ENCODE assay signal across 33 cellular contexts in genomic region chr22:45893516-45893915, GRCh38.
A peak's percentile ranks its signal among the peaks of the same experiment; 100 is the strongest.
DNase-seq lines count a peak whose midpoint lies in the region; ATAC-seq and TF ChIP-seq lines count a peak whose summit lies in the region.
"Had no signal": no experiment of that assay in that cellular context is flagged by ENCODE, and none has a peak within 500 bp of the region (broad histone marks: within the 10 kb centered on the region; RNA-seq: fewer than 3 reads in every experiment).

No MANE protein-coding gene starts in this region.

- POLR2A ChIA-PET in naive thymus-derived CD4-positive, alpha-beta T cell (lab: Charles Lee): no interaction called here

- 0 out of 2 replicates have a peak overlapping the region, but pooled peaks have one; percentile 73 for H3K4me2 ChIP-seq in BLaER1
- 0 out of 2 replicates have a peak overlapping the region, but pooled peaks have one; percentile 5 for H3K4me2 ChIP-seq in MM.1S (ENCODE audit: low read depth, low read length)
- H3K4me2 ChIP-seq: hepatocyte had no signal

- H3K27ac ChIP-seq in BLaER1: no peak overlapping the region
- H3K27ac ChIP-seq in MM.1S (ENCODE audit: low read length): no peak overlapping the region
- H3K27ac ChIP-seq in naive thymus-derived CD4-positive, alpha-beta T cell (ENCODE audit: low read depth, low read length): no peak overlapping the region
- H3K27ac ChIP-seq in tibial artery: no peak overlapping the region
- H3K27ac ChIP-seq: esophagus squamous epithelium, hepatocyte, left lung, Peyer's patch, right lobe of liver, tibial nerve had no signal

- H3K9me3 Mint-ChIP-seq in naive thymus-derived CD4-positive, alpha-beta T cell: no peaks in the 10 kb centered on the region
- H3K9me3 Mint-ChIP-seq in activated T-helper 1 cell treated with anti-CD3 and anti-CD28 coated beads, Interleukin-12 subunit alpha, Interleukin-12 subunit beta, Interleukin-2, Interleukin-4 antibody, amounts not matched to agents 30 ng/mL and 10 ng/mL and 1 ng/mL, durations not matched to agents 14 hours and 24 hours and 36 hours: no peaks in the 10 kb centered on the region
- H3K9me3 Mint-ChIP-seq: activated CD4-positive, alpha-beta T cell treated with anti-CD3 and anti-CD28 coated beads, Interleukin-2, amount 10 ng/mL, durations not matched to agents 7 days and 5 days; activated naive CD8-positive, alpha-beta T cell treated with anti-CD3 and anti-CD28 coated beads, Interleukin-2, amount 10 ng/mL, durations not matched to agents 7 days and 5 days; central memory CD8-positive, alpha-beta T cell; WTC11 had no signal

- H3K9ac ChIP-seq in BLaER1 (no peak overlapping the region), MM.1S (ENCODE audit: low read length) (no peak overlapping the region)

- no peaks in the 10 kb centered on the region for H3F3A ChIP-seq in MM.1S (ENCODE audit: insufficient read depth, low read length)

- peaks cover 0 to 20% (median 5%) of the 10 kb centered on the region in 5 donors for H3K27me3 Mint-ChIP-seq in naive thymus-derived CD4-positive, alpha-beta T cell
- H3K27me3 Mint-ChIP-seq in activated T-helper 1 cell treated with anti-CD3 and anti-CD28 coated beads, Interleukin-12 subunit alpha, Interleukin-12 subunit beta, Interleukin-2, Interleukin-4 antibody, amounts not matched to agents 30 ng/mL and 10 ng/mL and 1 ng/mL, durations not matched to agents 14 hours and 24 hours and 36 hours (ENCODE audit: insufficient read depth): no peaks in the 10 kb centered on the region

- H3K9me2 ChIP-seq in MM.1S (replicated peaks; ENCODE audit: insufficient read depth, low read length): no peaks in the 10 kb centered on the region

- no peak for TF ChIP-seq CTCF in MM.1S (IDR thresholded peaks at IDR 0.05; ENCODE audit: low read length)
- TF ChIP-seq CTCF in tibial artery (IDR thresholded peaks at IDR 0.05): no peak

- no peaks in the 10 kb centered on the region for H3K36me3 Mint-ChIP-seq in naive thymus-derived CD4-positive, alpha-beta T cell
- H3K36me3 Mint-ChIP-seq in activated T-helper 1 cell treated with anti-CD3 and anti-CD28 coated beads, Interleukin-12 subunit alpha, Interleukin-12 subunit beta, Interleukin-2, Interleukin-4 antibody, amounts not matched to agents 30 ng/mL and 10 ng/mL and 1 ng/mL, durations not matched to agents 14 hours and 24 hours and 36 hours (ENCODE audit: low read depth): no peaks in the 10 kb centered on the region
- H3K36me3 Mint-ChIP-seq: activated naive CD8-positive, alpha-beta T cell treated with anti-CD3 and anti-CD28 coated beads, Interleukin-2, amount 10 ng/mL, durations not matched to agents 7 days and 5 days; WTC11 had no signal

- H4K20me1 ChIP-seq in BLaER1 (peaks cover 39% of the 10 kb centered on the region), MM.1S (ENCODE audit: insufficient read depth, low read length) (no peaks in the 10 kb centered on the region)

- intact Hi-C loops in naive thymus-derived CD4-positive, alpha-beta T cell (cut with micrococcal nuclease): no loop called here
- intact Hi-C loops in tibial artery (cut with DNase I; ENCODE audit: low total_unique reads): no loop called here
- intact Hi-C loops in activated T-helper 1 cell treated with anti-CD3 and anti-CD28 coated beads, Interleukin-12 subunit alpha, Interleukin-12 subunit beta, Interleukin-2, Interleukin-4 antibody, amounts not matched to agents 30 ng/mL and 10 ng/mL and 1 ng/mL, durations not matched to agents 14 hours and 24 hours and 36 hours (cut with micrococcal nuclease): no loop called here

- no peaks in the 10 kb centered on the region for H3K9me3 ChIP-seq in BLaER1
- H3K9me3 ChIP-seq in MM.1S (replicated peaks; ENCODE audit: insufficient read depth, low read length): no peaks in the 10 kb centered on the region
- H3K9me3 ChIP-seq in naive thymus-derived CD4-positive, alpha-beta T cell (ENCODE audit: control insufficient read depth in 2 of 3, low read length in 3 of 3): no peaks in the 10 kb centered on the region
- H3K9me3 ChIP-seq in tibial artery: no peaks in the 10 kb centered on the region
- H3K9me3 ChIP-seq: esophagus squamous epithelium, HAP-1, left lung, Peyer's patch, right lobe of liver, SJSA1, tibial nerve had no signal

- no peak overlapping the region for H3K27ac Mint-ChIP-seq in naive thymus-derived CD4-positive, alpha-beta T cell
- H3K27ac Mint-ChIP-seq in activated T-helper 1 cell treated with anti-CD3 and anti-CD28 coated beads, Interleukin-12 subunit alpha, Interleukin-12 subunit beta, Interleukin-2, Interleukin-4 antibody, amounts not matched to agents 30 ng/mL and 10 ng/mL and 1 ng/mL, durations not matched to agents 14 hours and 24 hours and 36 hours: no peak overlapping the region
- H3K27ac Mint-ChIP-seq: activated CD4-positive, alpha-beta T cell treated with anti-CD3 and anti-CD28 coated beads, Interleukin-2, amount 10 ng/mL, durations not matched to agents 7 days and 5 days; activated naive CD8-positive, alpha-beta T cell treated with anti-CD3 and anti-CD28 coated beads, Interleukin-2, amount 10 ng/mL, durations not matched to agents 7 days and 5 days; WTC11 had no signal

- CTCF ChIA-PET in naive thymus-derived CD4-positive, alpha-beta T cell (lab: Charles Lee): no interaction called here

- H3K27me3 ChIP-seq in BLaER1 (peaks cover 48% of the 10 kb centered on the region), MM.1S (replicated peaks; ENCODE audit: insufficient read depth, low read length) (peaks cover 50% of the 10 kb centered on the region), tibial artery (peaks cover 0 to 87% of the 10 kb centered on the region in 2 donors)
- no peaks in the 10 kb centered on the region for H3K27me3 ChIP-seq in naive thymus-derived CD4-positive, alpha-beta T cell (ENCODE audit: control insufficient read depth in 2 of 2, insufficient read depth in 2 of 2, low read length in 2 of 2)
- H3K27me3 ChIP-seq: hepatocyte, Peyer's patch, right lobe of liver, SJSA1 had no signal

- H3K36me3 ChIP-seq in BLaER1: no peaks in the 10 kb centered on the region
- no peaks in the 10 kb centered on the region for H3K36me3 ChIP-seq in MM.1S (replicated peaks; ENCODE audit: insufficient read depth, low read length)
- no peaks in the 10 kb centered on the region for H3K36me3 ChIP-seq in naive thymus-derived CD4-positive, alpha-beta T cell (ENCODE audit: control insufficient read depth in 2 of 3, insufficient read depth in 3 of 3, low read length in 3 of 3)
- H3K36me3 ChIP-seq in tibial artery: no peaks in the 10 kb centered on the region
- H3K36me3 ChIP-seq: esophagus squamous epithelium, HAP-1, left lung, Peyer's patch, right lobe of liver, SJSA1, tibial nerve had no signal

- H3K79me2 ChIP-seq in MM.1S (ENCODE audit: low read length): no peaks in the 10 kb centered on the region
- H3K79me2 ChIP-seq: hepatocyte had no signal

- no peak overlapping the region for H3K4me3 ChIP-seq in BLaER1
- H3K4me3 ChIP-seq in MM.1S (ENCODE audit: low read length): no peak overlapping the region
- no peak overlapping the region for H3K4me3 ChIP-seq in naive thymus-derived CD4-positive, alpha-beta T cell (ENCODE audit: low read length)
- H3K4me3 ChIP-seq in tibial artery: no peak overlapping the region
- H3K4me3 ChIP-seq: esophagus squamous epithelium, HAP-1, hepatocyte, left lung, Peyer's patch, right lobe of liver, SJSA1, tibial nerve had no signal

- H3K4me3 Mint-ChIP-seq in naive thymus-derived CD4-positive, alpha-beta T cell: no peak overlapping the region
- no peak overlapping the region for H3K4me3 Mint-ChIP-seq in activated T-helper 1 cell treated with anti-CD3 and anti-CD28 coated beads, Interleukin-12 subunit alpha, Interleukin-12 subunit beta, Interleukin-2, Interleukin-4 antibody, amounts not matched to agents 30 ng/mL and 10 ng/mL and 1 ng/mL, durations not matched to agents 14 hours and 24 hours and 36 hours
- H3K4me3 Mint-ChIP-seq: activated CD4-positive, alpha-beta T cell treated with anti-CD3 and anti-CD28 coated beads, Interleukin-2, amount 10 ng/mL, durations not matched to agents 7 days and 5 days; activated naive CD8-positive, alpha-beta T cell treated with anti-CD3 and anti-CD28 coated beads, Interleukin-2, amount 10 ng/mL, durations not matched to agents 7 days and 5 days; central memory CD8-positive, alpha-beta T cell; WTC11 had no signal

- ATAC-seq in naive thymus-derived CD4-positive, alpha-beta T cell: peak; percentile 55
- ATAC-seq: HepG2, left lung, right lobe of liver, WTC11 had no signal

- H3K4me1 ChIP-seq in BLaER1 (peaks cover 37% of the 10 kb centered on the region), MM.1S (ENCODE audit: low read length) (peaks cover 11% of the 10 kb centered on the region), tibial artery (peaks cover 0 to 20% (median 3%) of the 10 kb centered on the region in 4 donors)
- no peaks in the 10 kb centered on the region for H3K4me1 ChIP-seq in naive thymus-derived CD4-positive, alpha-beta T cell (ENCODE audit: control insufficient read depth in 2 of 2, insufficient read depth in 2 of 2, low read length in 2 of 2)
- H3K4me1 ChIP-seq: HAP-1, Peyer's patch, right lobe of liver had no signal

- H2AFZ ChIP-seq in MM.1S (ENCODE audit: low read length): no peak overlapping the region
- H2AFZ ChIP-seq: hepatocyte had no signal

- DNase-seq in MM.1S: peak; percentile 80
- peak; percentile 13 for DNase-seq in central memory CD4-positive, alpha-beta T cell
- no peak for DNase-seq in naive thymus-derived CD4-positive, alpha-beta T cell
- DNase-seq in tibial artery: no peak
- DNase-seq in NK-92 (lab: John Stamatoyannopoulos, UW; ENCODE audit: unreplicated experiment): no peak
- no peak for DNase-seq in activated T-helper 1 cell treated with anti-CD3 and anti-CD28 coated beads, Interleukin-12 subunit alpha, Interleukin-12 subunit beta, Interleukin-2, Interleukin-4 antibody, amounts not matched to agents 30 ng/mL and 10 ng/mL and 1 ng/mL, durations not matched to agents 14 hours and 24 hours and 36 hours (ENCODE audit: low spot score)
- DNase-seq: activated CD4-positive, alpha-beta T cell treated with anti-CD3 and anti-CD28 coated beads, Interleukin-2, amount 10 ng/mL, durations not matched to agents 7 days and 5 days; activated effector memory CD4-positive, alpha-beta T cell treated with Interleukin-2 at 50 U/mL for 16 hours; activated naive CD8-positive, alpha-beta T cell treated with anti-CD3 and anti-CD28 coated beads, Interleukin-2, amount 10 ng/mL, durations not matched to agents 7 days and 5 days; C1 segment of cervical spinal cord; COR-L47; dermis blood vessel endothelial cell; DMS53; esophagus squamous epithelium; foreskin melanocyte; Karpas-422; mesendoderm; NCI-H1436 treated with DMSO at 0.1 percent for 48 hours; NCI-H226; NCI-H69; Peyer's patch; stimulated activated CD4-positive, alpha-beta T cell treated with anti-CD3 and anti-CD28 coated beads, Interleukin-2, amount 100 ng/mL, for 48 hours; T-helper 1 cell had no signal

- no peaks in the 10 kb centered on the region for H3K4me1 Mint-ChIP-seq in naive thymus-derived CD4-positive, alpha-beta T cell
- H3K4me1 Mint-ChIP-seq in activated T-helper 1 cell treated with anti-CD3 and anti-CD28 coated beads, Interleukin-12 subunit alpha, Interleukin-12 subunit beta, Interleukin-2, Interleukin-4 antibody, amounts not matched to agents 30 ng/mL and 10 ng/mL and 1 ng/mL, durations not matched to agents 14 hours and 24 hours and 36 hours (ENCODE audit: low read depth): no peaks in the 10 kb centered on the region
- H3K4me1 Mint-ChIP-seq: activated CD4-positive, alpha-beta T cell treated with anti-CD3 and anti-CD28 coated beads, Interleukin-2, amount 10 ng/mL, durations not matched to agents 7 days and 5 days; activated naive CD8-positive, alpha-beta T cell treated with anti-CD3 and anti-CD28 coated beads, Interleukin-2, amount 10 ng/mL, durations not matched to agents 7 days and 5 days; central memory CD8-positive, alpha-beta T cell had no signal

Comparison
In these comparisons a context has a peak if more than half of its experiments do, and no peak if none do; other contexts are left out.
1. DNase-seq: peak in MM.1S (single experiment) and central memory CD4-positive, alpha-beta T cell (single experiment); none in naive thymus-derived CD4-positive, alpha-beta T cell (0 of 9), tibial artery (0 of 2), NK-92 (single experiment) and activated T-helper 1 cell treated with anti-CD3 and anti-CD28 coated beads, Interleukin-12 subunit alpha, Interleukin-12 subunit beta, Interleukin-2, Interleukin-4 antibody, amounts not matched to agents 30 ng/mL and 10 ng/mL and 1 ng/mL, durations not matched to agents 14 hours and 24 hours and 36 hours (single experiment).